In genomic region chr2:100393362-100393761, GRCh38 we compare ENCODE assay signal across 28 cellular contexts.
"Had no signal": no experiment of that assay in that cellular context is flagged by ENCODE, and none has a peak within 500 bp of the region (broad histone marks: within the 10 kb centered on the region; RNA-seq: fewer than 3 reads in every experiment).

No MANE protein-coding gene starts in this region.

- H3K4me1 ChIP-seq: foreskin keratinocyte, lower lobe of right lung, psoas muscle, transverse colon had no signal

- H3K27me3 ChIP-seq: foreskin keratinocyte, neutrophil, ovary, transverse colon had no signal

- DNase-seq: activated CD4-positive, alpha-beta T cell treated with anti-CD3 and anti-CD28 coated beads for 1 hour; activated CD4-positive, alpha-beta T cell treated with anti-CD3 and anti-CD28 coated beads, Interleukin-2, amount 50 U/mL, for 1 hour; activated CD8-positive, alpha-beta T cell treated with anti-CD3 and anti-CD28 coated beads, Interleukin-2, amount 10 ng/mL, durations not matched to agents 7 days and 5 days; activated effector memory CD4-positive, alpha-beta T cell treated with Interleukin-2 at 50 U/mL for 16 hours; activated naive CD4-positive, alpha-beta T cell treated with anti-CD3 and anti-CD28 coated beads for 36 hours; activated naive CD8-positive, alpha-beta T cell treated with anti-CD3 and anti-CD28 coated beads, Interleukin-2, amount 10 ng/mL, durations not matched to agents 7 days and 5 days; activated T-cell treated with anti-CD3 and anti-CD28 coated beads, Interleukin-2, amount 50 U/mL, for 72 hours; amniotic stem cell; cerebellar nuclear complex; cortex of kidney; erythroblast; foreskin keratinocyte; kidney; lower lobe of right lung; ovary; psoas muscle; right cardiac atrium; stimulated activated CD4-positive, alpha-beta T cell treated with anti-CD3 and anti-CD28 coated beads, Interleukin-12 subunit alpha, Interleukin-12 subunit beta, amount 100 ng/mL, for 4 hours; stimulated activated CD4-positive, alpha-beta T cell treated with anti-CD3 and anti-CD28 coated beads, Interleukin-4, amount 100 ng/mL, for 4 hours; stimulated activated naive CD8-positive, alpha-beta T cell treated with anti-CD3 and anti-CD28 coated beads, Interleukin-15, amount 100 ng/mL, for 72 hours; T-cell; transverse colon; WERI-Rb-1 had no signal

- H3K4me3 ChIP-seq: lower lobe of right lung, ovary, psoas muscle, transverse colon had no signal

- H3K9me3 ChIP-seq: lower lobe of right lung, neutrophil, ovary, psoas muscle, transverse colon had no signal

- H3K27ac ChIP-seq: foreskin keratinocyte, lower lobe of right lung, neutrophil, ovary, psoas muscle, transverse colon, WERI-Rb-1 had no signal

- ATAC-seq: activated CD8-positive, alpha-beta T cell treated with anti-CD3 and anti-CD28 coated beads, Interleukin-2, amount 10 ng/mL, durations not matched to agents 7 days and 5 days; activated T-cell treated with anti-CD3 and anti-CD28 coated beads, Interleukin-2, amount 50 U/mL, for 72 hours; foreskin keratinocyte; left lobe of liver; lower lobe of right lung; natural killer cell treated with Interleukin-12 subunit alpha and Interleukin-12 subunit beta and Interleukin-15 and Interleukin-18, amount 100 ng/mL, for 72 hours; psoas muscle; stimulated activated naive CD8-positive, alpha-beta T cell treated with anti-CD3 and anti-CD28 coated beads, Interleukin-15, amount 100 ng/mL, for 72 hours; T-cell had no signal

- H3K4me1 Mint-ChIP-seq: mesothelial cell of epicardium; stimulated activated naive CD8-positive, alpha-beta T cell treated with anti-CD3 and anti-CD28 coated beads, Interleukin-15, amount 100 ng/mL, for 72 hours; T-cell had no signal

- H3K36me3 Mint-ChIP-seq: activated naive CD8-positive, alpha-beta T cell treated with anti-CD3 and anti-CD28 coated beads, Interleukin-2, amount 10 ng/mL, durations not matched to agents 7 days and 5 days; natural killer cell treated with Interleukin-12 subunit alpha and Interleukin-12 subunit beta and Interleukin-15 and Interleukin-18, amount 100 ng/mL, for 72 hours had no signal

- H3K9me3 Mint-ChIP-seq: activated naive CD4-positive, alpha-beta T cell treated with anti-CD3 and anti-CD28 coated beads for 36 hours; activated naive CD8-positive, alpha-beta T cell treated with anti-CD3 and anti-CD28 coated beads, Interleukin-2, amount 10 ng/mL, durations not matched to agents 7 days and 5 days; activated T-cell treated with anti-CD3 and anti-CD28 coated beads, Interleukin-2, amount 50 U/mL, for 72 hours; mesothelial cell of epicardium; natural killer cell treated with Interleukin-12 subunit alpha and Interleukin-12 subunit beta and Interleukin-15 and Interleukin-18, amount 100 ng/mL, for 72 hours; stimulated activated naive CD8-positive, alpha-beta T cell treated with anti-CD3 and anti-CD28 coated beads, Interleukin-15, amount 100 ng/mL, for 72 hours; T-cell; T-helper 2 cell treated with Interferon-gamma antibody and Interleukin-4, amounts not matched to agents 5 μg/mL and 100 μg/mL, for 36 hours had no signal

- H3K36me3 ChIP-seq: neutrophil, ovary, transverse colon had no signal

- H3K4me3 Mint-ChIP-seq: activated CD8-positive, alpha-beta T cell treated with anti-CD3 and anti-CD28 coated beads, Interleukin-2, amount 10 ng/mL, durations not matched to agents 7 days and 5 days; activated naive CD4-positive, alpha-beta T cell treated with anti-CD3 and anti-CD28 coated beads for 36 hours; activated naive CD8-positive, alpha-beta T cell treated with anti-CD3 and anti-CD28 coated beads, Interleukin-2, amount 10 ng/mL, durations not matched to agents 7 days and 5 days; activated T-cell treated with anti-CD3 and anti-CD28 coated beads, Interleukin-2, amount 50 U/mL, for 72 hours; mesothelial cell of epicardium; natural killer cell treated with Interleukin-12 subunit alpha and Interleukin-12 subunit beta and Interleukin-15 and Interleukin-18, amount 100 ng/mL, for 72 hours; stimulated activated naive CD8-positive, alpha-beta T cell treated with anti-CD3 and anti-CD28 coated beads, Interleukin-15, amount 100 ng/mL, for 72 hours; T-cell; T-helper 2 cell treated with Interferon-gamma antibody and Interleukin-4, amounts not matched to agents 5 μg/mL and 100 μg/mL, for 36 hours had no signal

- H3K27ac Mint-ChIP-seq: activated CD8-positive, alpha-beta T cell treated with anti-CD3 and anti-CD28 coated beads, Interleukin-2, amount 10 ng/mL, durations not matched to agents 7 days and 5 days; activated naive CD4-positive, alpha-beta T cell treated with anti-CD3 and anti-CD28 coated beads for 36 hours; activated naive CD8-positive, alpha-beta T cell treated with anti-CD3 and anti-CD28 coated beads, Interleukin-2, amount 10 ng/mL, durations not matched to agents 7 days and 5 days; activated T-cell treated with anti-CD3 and anti-CD28 coated beads, Interleukin-2, amount 50 U/mL, for 72 hours; mesothelial cell of epicardium; natural killer cell treated with Interleukin-12 subunit alpha and Interleukin-12 subunit beta and Interleukin-15 and Interleukin-18, amount 100 ng/mL, for 72 hours; T-cell; T-helper 2 cell treated with Interferon-gamma antibody and Interleukin-4, amounts not matched to agents 5 μg/mL and 100 μg/mL, for 36 hours had no signal

- H3K27me3 Mint-ChIP-seq: natural killer cell treated with Interleukin-12 subunit alpha and Interleukin-12 subunit beta and Interleukin-15 and Interleukin-18, amount 100 ng/mL, for 72 hours; stimulated activated naive CD8-positive, alpha-beta T cell treated with anti-CD3 and anti-CD28 coated beads, Interleukin-15, amount 100 ng/mL, for 72 hours; T-cell had no signal
